In the genomic region with DNA sequence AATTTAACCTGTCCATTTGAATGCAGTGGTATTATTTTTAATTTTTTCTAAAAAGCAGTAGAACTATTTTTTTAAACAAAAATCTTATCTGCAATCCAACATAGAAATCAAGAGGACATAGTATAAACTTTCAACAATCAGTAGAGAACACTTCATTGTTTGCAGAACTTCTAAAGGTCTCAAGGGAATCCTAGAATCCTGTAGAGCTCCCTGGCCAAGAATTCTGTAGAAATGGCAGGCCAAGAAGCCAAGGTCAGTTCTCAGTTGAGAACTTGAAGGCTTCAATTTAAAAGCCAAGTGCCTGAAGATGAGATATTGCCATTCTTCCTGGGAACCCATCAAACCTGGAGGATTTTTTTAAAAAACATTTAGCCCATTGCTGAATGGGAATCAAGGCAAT, we compare ENCODE assay signal across 29 cellular contexts.
"Had no signal": no experiment of that assay in that cellular context is flagged by ENCODE, and none has a peak within 500 bp of the region (broad histone marks: within the 10 kb centered on the region; RNA-seq: fewer than 3 reads in every experiment).

No MANE protein-coding gene starts in this region.

- ATAC-seq: activated CD4-positive, alpha-beta T cell treated with anti-CD3 and anti-CD28 coated beads for 36 hours; activated CD8-positive, alpha-beta memory T cell treated with anti-CD3 and anti-CD28 coated beads, Interleukin-2, amount 10 ng/mL, durations not matched to agents 7 days and 5 days; activated CD8-positive, alpha-beta T cell treated with anti-CD3 and anti-CD28 coated beads, Interleukin-2, amount 10 ng/mL, durations not matched to agents 7 days and 5 days; activated naive CD8-positive, alpha-beta T cell treated with anti-CD3 and anti-CD28 coated beads, Interleukin-2, amount 50 U/mL, for 24 hours; body of pancreas; esophagus mucosa had no signal

- H3K4me1 ChIP-seq: adrenal gland, body of pancreas had no signal

- DNase-seq: activated CD4-positive, alpha-beta memory T cell treated with anti-CD3 and anti-CD28 coated beads for 36 hours; activated CD4-positive, alpha-beta T cell treated with anti-CD3 and anti-CD28 coated beads for 36 hours; activated CD4-positive, alpha-beta T cell treated with anti-CD3 and anti-CD28 coated beads, Interleukin-2, amount 10 ng/mL, durations not matched to agents 24 days and 14 days; activated CD4-positive, CD25-positive, alpha-beta regulatory T cell; activated CD4-positive, CD25-positive, alpha-beta regulatory T cell treated with anti-CD3 and anti-CD28 coated beads, Interleukin-2, amount 50 U/mL, for 72 hours; activated CD8-positive, alpha-beta memory T cell treated with anti-CD3 and anti-CD28 coated beads, Interleukin-2, amount 10 ng/mL, durations not matched to agents 7 days and 5 days; activated CD8-positive, alpha-beta memory T cell treated with anti-CD3 and anti-CD28 coated beads, Interleukin-2, amount 50 U/mL, for 4 hours; activated CD8-positive, alpha-beta T cell treated with anti-CD3 and anti-CD28 coated beads, Interleukin-2, amount 10 ng/mL, durations not matched to agents 7 days and 5 days; activated effector memory CD4-positive, alpha-beta T cell treated with anti-CD3 and anti-CD28 coated beads, Interleukin-2, amount 50 U/mL, for 16 hours; activated naive CD4-positive, alpha-beta T cell treated with anti-CD3 and anti-CD28 coated beads for 36 hours; activated naive CD8-positive, alpha-beta T cell treated with anti-CD3 and anti-CD28 coated beads for 36 hours; activated naive CD8-positive, alpha-beta T cell treated with anti-CD3 and anti-CD28 coated beads, Interleukin-2, amount 50 U/mL, for 24 hours; activated T-cell treated with anti-CD3 and anti-CD28 coated beads, Interleukin-2, amount 50 U/mL, for 1 hour; activated T-cell treated with anti-CD3 and anti-CD28 coated beads, Interleukin-2, amount 50 U/mL, for 48 hours; adrenal gland; amygdala; aorta; body of pancreas; central memory CD4-positive, alpha-beta T cell; cerebellar nuclear complex; dorsolateral prefrontal cortex; effector memory CD4-positive, alpha-beta T cell; endodermal cell; foreskin fibroblast; head of caudate nucleus; T-helper 2 cell had no signal

- H3K9me3 ChIP-seq: adrenal gland, body of pancreas had no signal

- H3K4me3 ChIP-seq: adrenal gland, body of pancreas, cardiac muscle cell, coronary artery, dorsolateral prefrontal cortex had no signal

- H3K27me3 ChIP-seq: adrenal gland, body of pancreas, dorsolateral prefrontal cortex had no signal

- H3K36me3 ChIP-seq: adrenal gland, cardiac muscle cell had no signal

- H3K27ac ChIP-seq: adrenal gland, body of pancreas, cardiac muscle cell, coronary artery, dorsolateral prefrontal cortex had no signal
